Comparison of ENCODE assay signal across 17 cellular contexts in the genomic region with DNA sequence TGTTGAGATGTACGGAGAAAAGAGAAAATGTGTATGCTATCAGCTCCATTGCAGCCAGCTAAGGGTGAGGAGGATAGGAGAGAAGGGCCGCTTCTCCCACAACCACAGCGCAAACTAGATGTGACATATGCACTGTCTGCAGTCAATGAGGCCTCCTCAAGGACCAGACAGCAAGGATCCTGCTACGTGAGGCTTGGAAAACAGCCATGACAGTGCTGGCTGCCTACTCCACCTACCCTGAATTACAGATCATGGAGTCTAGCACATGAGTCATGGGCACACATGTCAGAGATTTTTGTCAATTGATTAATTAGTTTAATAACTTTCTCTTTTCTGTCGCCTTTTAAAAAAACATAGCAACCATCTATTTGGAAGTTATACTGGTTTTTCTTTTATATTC. TPM values are rescaled to one million over a fixed set of nuclear protein-coding genes. Genes with fewer than 3 reads are reported as not detected.
DNase-seq lines count a peak whose midpoint lies in the region; ATAC-seq and TF ChIP-seq lines count a peak whose summit lies in the region.
"Had no signal": no experiment of that assay in that cellular context is flagged by ENCODE, and none has a peak within 500 bp of the region (broad histone marks: within the 10 kb centered on the region; RNA-seq: fewer than 3 reads in every experiment).

No MANE protein-coding gene starts in this region.

- in situ Hi-C loops in gastrocnemius medialis (cut with MboI; ENCODE audit: low sequenced_read_pairs in 4 of 4): loop anchor here in 2 of 4 donors (10.0 to 25.0 kb wide), 3 partner anchors 98 to 298 kb away; a partner anchor contains a TSS

- TF ChIP-seq CTCF in WTC11 (IDR thresholded peaks at IDR 0.05) (no peak), fibroblast of mammary gland (conservative IDR thresholded peaks at IDR 0.05; ENCODE audit: control insufficient read depth, insufficient read depth, low read depth, low read length) (no peak), gastrocnemius medialis (IDR thresholded peaks at IDR 0.05 in 4 of 5, conservative IDR thresholded peaks at IDR 0.05 in 1 of 5) (no peak), endodermal cell (conservative IDR thresholded peaks at IDR 0.05) (no peak)

- WGBS in endodermal cell (ENCODE audit: insufficient coverage in 1 of 2, insufficient read length in 1 of 2), 2 experiments: 85 to 99% methylated on average over 2 to 4 of the region's 5 CpGs

- no peaks in the 10 kb centered on the region for H3K27me3 ChIP-seq in gastrocnemius medialis
- H3K27me3 ChIP-seq in endodermal cell (ENCODE audit: control insufficient read depth, insufficient read depth, low read length, poor library complexity, severe bottlenecking): no peaks in the 10 kb centered on the region
- H3K27me3 ChIP-seq: tibial artery had no signal

- no peaks in the 10 kb centered on the region for H3K27me3 Mint-ChIP-seq in activated T-cell treated with anti-CD3 and anti-CD28 coated beads, Interleukin-2, amount 50 U/mL, for 72 hours (ENCODE audit: low read depth)
- H3K27me3 Mint-ChIP-seq in activated T-cell treated with anti-CD3 and anti-CD28 coated beads, Interleukin-2, amount 50 U/mL, for 4 hours (ENCODE audit: low read depth): no peaks in the 10 kb centered on the region
- H3K27me3 Mint-ChIP-seq in WTC11 (ENCODE audit: low read depth): no peaks in the 10 kb centered on the region
- no peaks in the 10 kb centered on the region for H3K27me3 Mint-ChIP-seq in endodermal cell (ENCODE audit: insufficient read depth)
- H3K27me3 Mint-ChIP-seq: central memory CD8-positive, alpha-beta T cell; IgD-negative memory B cell had no signal

- no peak for DNase-seq in activated T-cell treated with anti-CD3 and anti-CD28 coated beads, Interleukin-2, amount 50 U/mL, for 72 hours
- DNase-seq in activated T-cell treated with anti-CD3 and anti-CD28 coated beads, Interleukin-2, amount 50 U/mL, for 4 hours: no peak
- DNase-seq in WTC11 (ENCODE audit: low spot score) (no peak), fibroblast of mammary gland (ENCODE audit: low read depth) (peak; percentile 67), gastrocnemius medialis (peak in 1 of 2 donors; percentile 27), endodermal cell (no peak)
- DNase-seq: activated naive CD4-positive, alpha-beta T cell treated with anti-CD3 and anti-CD28 coated beads for 36 hours; effector memory CD4-positive, alpha-beta T cell; GDM1; NCI-H2081 treated with DMSO at 0.1 percent for 48 hours; PC-9; stimulated activated CD4-positive, alpha-beta T cell treated with anti-CD3 and anti-CD28 coated beads, Interleukin-4, amount 100 ng/mL, for 24 hours; tibial artery had no signal

- H3K27ac ChIP-seq in gastrocnemius medialis (peak overlapping the region; percentile 41 to 96 (median 66)), endodermal cell (ENCODE audit: low read depth, low read length) (no peak overlapping the region)
- H3K27ac ChIP-seq: PC-9, tibial artery had no signal

- H3K9me3 Mint-ChIP-seq in activated T-cell treated with anti-CD3 and anti-CD28 coated beads, Interleukin-2, amount 50 U/mL, for 72 hours: no peaks in the 10 kb centered on the region
- H3K9me3 Mint-ChIP-seq in activated T-cell treated with anti-CD3 and anti-CD28 coated beads, Interleukin-2, amount 50 U/mL, for 4 hours: no peaks in the 10 kb centered on the region
- H3K9me3 Mint-ChIP-seq in WTC11 (no peaks in the 10 kb centered on the region), endodermal cell (no peaks in the 10 kb centered on the region)
- H3K9me3 Mint-ChIP-seq: activated naive CD4-positive, alpha-beta T cell treated with anti-CD3 and anti-CD28 coated beads for 36 hours; central memory CD8-positive, alpha-beta T cell; IgD-negative memory B cell had no signal

- H3K4me3 Mint-ChIP-seq in activated T-cell treated with anti-CD3 and anti-CD28 coated beads, Interleukin-2, amount 50 U/mL, for 72 hours: no peak overlapping the region
- H3K4me3 Mint-ChIP-seq in activated T-cell treated with anti-CD3 and anti-CD28 coated beads, Interleukin-2, amount 50 U/mL, for 4 hours: no peak overlapping the region
- no peak overlapping the region for H3K4me3 Mint-ChIP-seq in WTC11
- H3K4me3 Mint-ChIP-seq in endodermal cell: no peak overlapping the region
- H3K4me3 Mint-ChIP-seq: activated naive CD4-positive, alpha-beta T cell treated with anti-CD3 and anti-CD28 coated beads for 36 hours; central memory CD8-positive, alpha-beta T cell had no signal

- no peaks in the 10 kb centered on the region for H3K9me3 ChIP-seq in gastrocnemius medialis
- H3K9me3 ChIP-seq in endodermal cell (ENCODE audit: control insufficient read depth, low read length): no peaks in the 10 kb centered on the region
- H3K9me3 ChIP-seq: tibial artery had no signal

- CTCF ChIA-PET in WTC11 (lab: Charles Lee): no interaction called here

- TF ChIP-seq POLR2A in gastrocnemius medialis (IDR thresholded peaks at IDR 0.05): no peak

- intact Hi-C loops in gastrocnemius medialis (cut with DNase I; ENCODE audit: low total_unique reads): no loop called here

- no peak for ATAC-seq in activated T-cell treated with anti-CD3 and anti-CD28 coated beads, Interleukin-2, amount 50 U/mL, for 72 hours (replicated peaks in 1 of 2)
- ATAC-seq in activated T-cell treated with anti-CD3 and anti-CD28 coated beads, Interleukin-2, amount 50 U/mL, for 4 hours: no peak
- ATAC-seq in WTC11 (no peak), gastrocnemius medialis (no peak), GM18870 (IDR thresholded peaks at IDR 0.05; ENCODE audit: unreplicated experiment) (no peak), GM19324 (IDR thresholded peaks at IDR 0.05; ENCODE audit: low FRiP score, unreplicated experiment) (no peak)

- H3K36me3 ChIP-seq in gastrocnemius medialis (no peaks in the 10 kb centered on the region), endodermal cell (ENCODE audit: control insufficient read depth, insufficient read depth, low read length) (peaks cover 11% of the 10 kb centered on the region)
- H3K36me3 ChIP-seq: tibial artery had no signal

- peak overlapping the region; percentile 35 for H3K27ac Mint-ChIP-seq in activated T-cell treated with anti-CD3 and anti-CD28 coated beads, Interleukin-2, amount 50 U/mL, for 72 hours
- H3K27ac Mint-ChIP-seq in WTC11: peak overlapping the region; percentile 83
- H3K27ac Mint-ChIP-seq in endodermal cell: no peak overlapping the region
- H3K27ac Mint-ChIP-seq: activated naive CD4-positive, alpha-beta T cell treated with anti-CD3 and anti-CD28 coated beads for 36 hours had no signal

- POLR2A ChIA-PET in WTC11 (lab: Charles Lee): no interaction called here

- H3K9ac ChIP-seq in endodermal cell (ENCODE audit: extremely low read depth, low read length, poor library complexity, severe bottlenecking): no peak overlapping the region

- peaks cover 3 to 5% of the 10 kb centered on the region in 2 donors for H3K36me3 Mint-ChIP-seq in activated T-cell treated with anti-CD3 and anti-CD28 coated beads, Interleukin-2, amount 50 U/mL, for 72 hours (ENCODE audit: insufficient read depth in 2 of 2)
- peaks cover 9% of the 10 kb centered on the region for H3K36me3 Mint-ChIP-seq in activated T-cell treated with anti-CD3 and anti-CD28 coated beads, Interleukin-2, amount 50 U/mL, for 4 hours (ENCODE audit: insufficient read depth)
- H3K36me3 Mint-ChIP-seq in WTC11: no peaks in the 10 kb centered on the region
- no peaks in the 10 kb centered on the region for H3K36me3 Mint-ChIP-seq in endodermal cell (ENCODE audit: low read depth)

- peaks cover 48 to 49% of the 10 kb centered on the region in 2 donors for H3K4me1 ChIP-seq in gastrocnemius medialis
- peaks cover 3% of the 10 kb centered on the region for H3K4me1 ChIP-seq in endodermal cell (ENCODE audit: control insufficient read depth, insufficient read depth, low read length)

- H3K4me3 ChIP-seq in fibroblast of mammary gland (ENCODE audit: control insufficient read depth, low read depth, low read length) (no peak overlapping the region), gastrocnemius medialis (no peak overlapping the region), endodermal cell (ENCODE audit: low read length) (no peak overlapping the region)
- H3K4me3 ChIP-seq: PC-9, tibial artery had no signal

- peaks cover 51% of the 10 kb centered on the region for H3K4me1 Mint-ChIP-seq in activated T-cell treated with anti-CD3 and anti-CD28 coated beads, Interleukin-2, amount 50 U/mL, for 72 hours (ENCODE audit: low read depth)
- H3K4me1 Mint-ChIP-seq in activated T-cell treated with anti-CD3 and anti-CD28 coated beads, Interleukin-2, amount 50 U/mL, for 4 hours (ENCODE audit: low read depth): peaks cover 45% of the 10 kb centered on the region
- peaks cover 30% of the 10 kb centered on the region for H3K4me1 Mint-ChIP-seq in WTC11
- H3K4me1 Mint-ChIP-seq in endodermal cell: peaks cover 8% of the 10 kb centered on the region

TF ChIP-seq in WTC11, 78 proteins besides CTCF, POLR2A, EP300 and RAD21:
- TF ChIP-seq EMX1 (CRISPR knock-in tag; IDR thresholded peaks at IDR 0.05) (no peak), ZNF138 (CRISPR knock-in tag; conservative IDR thresholded peaks at IDR 0.05) (no peak), TCF7 (CRISPR knock-in tag; IDR thresholded peaks at IDR 0.05; ENCODE audit: low read depth) (no peak), ZNF121 (CRISPR knock-in tag; IDR thresholded peaks at IDR 0.05) (no peak), KAT7 (CRISPR knock-in tag; IDR thresholded peaks at IDR 0.05; ENCODE audit: borderline replicate concordance) (no peak), ZNF317 (CRISPR knock-in tag; IDR thresholded peaks at IDR 0.05; ENCODE audit: borderline replicate concordance, low read depth) (no peak)
- TF ChIP-seq, protein P1, sequence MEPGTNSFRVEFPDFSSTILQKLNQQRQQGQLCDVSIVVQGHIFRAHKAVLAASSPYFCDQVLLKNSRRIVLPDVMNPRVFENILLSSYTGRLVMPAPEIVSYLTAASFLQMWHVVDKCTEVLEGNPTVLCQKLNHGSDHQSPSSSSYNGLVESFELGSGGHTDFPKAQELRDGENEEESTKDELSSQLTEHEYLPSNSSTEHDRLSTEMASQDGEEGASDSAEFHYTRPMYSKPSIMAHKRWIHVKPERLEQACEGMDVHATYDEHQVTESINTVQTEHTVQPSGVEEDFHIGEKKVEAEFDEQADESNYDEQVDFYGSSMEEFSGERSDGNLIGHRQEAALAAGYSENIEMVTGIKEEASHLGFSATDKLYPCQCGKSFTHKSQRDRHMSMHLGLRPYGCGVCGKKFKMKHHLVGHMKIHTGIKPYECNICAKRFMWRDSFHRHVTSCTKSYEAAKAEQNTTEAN (CRISPR knock-in tag; IDR thresholded peaks at IDR 0.05): no peak

RNA-seq across cellular contexts. Expression of a gene that starts 3.3 kb away (rescaled TPM):
- 10 to 100 TPM; 70.5 to 74.7 TPM for total RNA-seq in activated T-cell treated with anti-CD3 and anti-CD28 coated beads, Interleukin-2, amount 50 U/mL, for 72 hours
- total RNA-seq in activated T-cell treated with anti-CD3 and anti-CD28 coated beads, Interleukin-2, amount 50 U/mL, for 4 hours: 10 to 100 TPM; 35.7 to 48.2 (median 44.6) TPM
- 55.0 to 62.8 TPM (median 56.7 TPM) in 3 replicates for total RNA-seq in WTC11 (2021)
- total RNA-seq in gastrocnemius medialis: 10 to 100 TPM; 57.6 to 82.7 (median 75.4) TPM
- total RNA-seq in endodermal cell: 10 to 100 TPM; 37.1 to 61.0 TPM
- 36.9 TPM for polyA plus RNA-seq in endodermal cell (2013, experiment 1 of 2)
- polyA plus RNA-seq in endodermal cell (2013, experiment 2 of 2): 35.9 TPM
